In the genomic region with DNA sequence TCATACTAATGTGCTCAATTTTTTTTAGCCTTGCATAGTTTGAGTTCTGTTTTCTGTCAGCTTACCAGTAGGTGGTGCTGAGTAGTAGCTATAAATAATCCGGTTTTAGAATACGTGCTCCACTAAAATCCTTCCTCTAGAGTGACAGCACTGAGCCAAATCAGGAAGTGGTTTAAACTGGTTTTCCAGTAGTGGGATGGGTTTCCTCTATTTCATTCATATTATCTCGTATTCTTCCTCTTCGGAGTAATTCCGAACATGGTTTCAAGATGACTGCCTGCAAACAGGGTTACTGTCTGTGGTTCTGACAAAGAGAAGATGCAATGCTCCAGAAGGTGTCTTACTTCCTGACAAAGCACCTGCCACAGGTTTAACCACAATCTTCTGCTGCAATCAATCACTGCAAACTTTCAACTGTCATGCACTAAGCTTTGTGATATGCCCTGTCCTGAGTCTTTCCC, we compare ENCODE assay signal across 1 cellular context.
TF ChIP-seq lines count a peak whose summit lies in the region.

No MANE protein-coding gene starts in this region.

TF ChIP-seq in GM12878, 131 proteins besides CTCF, POLR2A, EP300 and RAD21 (continued from another document and continues in another):
- TF ChIP-seq, protein P1, sequence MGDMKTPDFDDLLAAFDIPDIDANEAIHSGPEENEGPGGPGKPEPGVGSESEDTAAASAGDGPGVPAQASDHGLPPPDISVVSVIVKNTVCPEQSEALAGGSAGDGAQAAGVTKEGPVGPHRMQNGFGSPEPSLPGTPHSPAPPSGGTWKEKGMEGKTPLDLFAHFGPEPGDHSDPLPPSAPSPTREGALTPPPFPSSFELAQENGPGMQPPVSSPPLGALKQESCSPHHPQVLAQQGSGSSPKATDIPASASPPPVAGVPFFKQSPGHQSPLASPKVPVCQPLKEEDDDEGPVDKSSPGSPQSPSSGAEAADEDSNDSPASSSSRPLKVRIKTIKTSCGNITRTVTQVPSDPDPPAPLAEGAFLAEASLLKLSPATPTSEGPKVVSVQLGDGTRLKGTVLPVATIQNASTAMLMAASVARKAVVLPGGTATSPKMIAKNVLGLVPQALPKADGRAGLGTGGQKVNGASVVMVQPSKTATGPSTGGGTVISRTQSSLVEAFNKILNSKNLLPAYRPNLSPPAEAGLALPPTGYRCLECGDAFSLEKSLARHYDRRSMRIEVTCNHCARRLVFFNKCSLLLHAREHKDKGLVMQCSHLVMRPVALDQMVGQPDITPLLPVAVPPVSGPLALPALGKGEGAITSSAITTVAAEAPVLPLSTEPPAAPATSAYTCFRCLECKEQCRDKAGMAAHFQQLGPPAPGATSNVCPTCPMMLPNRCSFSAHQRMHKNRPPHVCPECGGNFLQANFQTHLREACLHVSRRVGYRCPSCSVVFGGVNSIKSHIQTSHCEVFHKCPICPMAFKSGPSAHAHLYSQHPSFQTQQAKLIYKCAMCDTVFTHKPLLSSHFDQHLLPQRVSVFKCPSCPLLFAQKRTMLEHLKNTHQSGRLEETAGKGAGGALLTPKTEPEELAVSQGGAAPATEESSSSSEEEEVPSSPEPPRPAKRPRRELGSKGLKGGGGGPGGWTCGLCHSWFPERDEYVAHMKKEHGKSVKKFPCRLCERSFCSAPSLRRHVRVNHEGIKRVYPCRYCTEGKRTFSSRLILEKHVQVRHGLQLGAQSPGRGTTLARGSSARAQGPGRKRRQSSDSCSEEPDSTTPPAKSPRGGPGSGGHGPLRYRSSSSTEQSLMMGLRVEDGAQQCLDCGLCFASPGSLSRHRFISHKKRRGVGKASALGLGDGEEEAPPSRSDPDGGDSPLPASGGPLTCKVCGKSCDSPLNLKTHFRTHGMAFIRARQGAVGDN (IDR thresholded peaks at IDR 0.05), result no peak
- TF ChIP-seq RB1 (IDR thresholded peaks at IDR 0.05; ENCODE audit: borderline replicate concordance) (no peak), CBFB (IDR thresholded peaks at IDR 0.05; ENCODE audit: low read depth) (no peak), MYB (IDR thresholded peaks at IDR 0.05; ENCODE audit: borderline replicate concordance, low read depth, low read length) (no peak), SIN3A (IDR thresholded peaks at IDR 0.05; ENCODE audit: low read depth, low read length) (no peak), EZH2 (IDR thresholded peaks at IDR 0.05; ENCODE audit: borderline replicate concordance, control insufficient read depth, low read depth, low read length) (no peak), HDAC2 (IDR thresholded peaks at IDR 0.05) (no peak), KDM1A (IDR thresholded peaks at IDR 0.05; ENCODE audit: borderline replicate concordance) (no peak), CBX3 (IDR thresholded peaks at IDR 0.05; ENCODE audit: borderline replicate concordance, low read depth) (no peak), TCF12 (IDR thresholded peaks at IDR 0.05; ENCODE audit: low read depth, low read length) (0 out of 2 replicates have a peak, but pooled peaks have one; percentile 42), TCF7 (IDR thresholded peaks at IDR 0.05; ENCODE audit: borderline replicate concordance) (peak; percentile 27; the same call in 1 of the 2 replicates), BRCA1 (IDR thresholded peaks at IDR 0.05; ENCODE audit: low read depth, low read length) (no peak), EGR1 (IDR thresholded peaks at IDR 0.05; ENCODE audit: borderline replicate concordance in 1 of 2, low read depth in 2 of 2, low read length in 2 of 2) (no peak), GATAD2B (conservative IDR thresholded peaks at IDR 0.05; ENCODE audit: low read depth) (0 out of 2 replicates have a peak, but pooled peaks have one; percentile 59), ZNF384 (IDR thresholded peaks at IDR 0.05; ENCODE audit: borderline replicate concordance, low read depth, low read length) (no peak), POLR2AphosphoS5 (IDR thresholded peaks at IDR 0.05; ENCODE audit: low read length) (no peak), WRNIP1 (IDR thresholded peaks at IDR 0.05; ENCODE audit: borderline replicate concordance, low read depth, low read length) (no peak), NR2C2 (IDR thresholded peaks at IDR 0.05; ENCODE audit: borderline replicate concordance, control insufficient read depth, insufficient read length, low read depth) (no peak), PML (IDR thresholded peaks at IDR 0.05; ENCODE audit: low read length) (no peak), MEF2A (IDR thresholded peaks at IDR 0.05; ENCODE audit: insufficient read depth, low read depth, low read length) (0 out of 2 replicates have a peak, but pooled peaks have one; percentile 21), CHD4 (IDR thresholded peaks at IDR 0.05) (no peak), RBBP5 (conservative IDR thresholded peaks at IDR 0.05) (no peak), SRF (IDR thresholded peaks at IDR 0.05; ENCODE audit: low read depth in 2 of 2, low read length in 2 of 2) (no peak), BCL11A (IDR thresholded peaks at IDR 0.05; ENCODE audit: low read depth, low read length) (no peak), CREB1 (IDR thresholded peaks at IDR 0.05; ENCODE audit: low read depth) (no peak), SMC3 (IDR thresholded peaks at IDR 0.05; ENCODE audit: borderline replicate concordance, low read length) (no peak), HDAC6 (IDR thresholded peaks at IDR 0.05; ENCODE audit: unreplicated experiment) (no peak), EED (IDR thresholded peaks at IDR 0.05; ENCODE audit: low read depth) (peak; percentile 90), STAT1 (conservative IDR thresholded peaks at IDR 0.05) (no peak), ESRRA (IDR thresholded peaks at IDR 0.05; ENCODE audit: low read length) (no peak), IRF4 (IDR thresholded peaks at IDR 0.05; ENCODE audit: low read depth, low read length) (no peak), SMARCA5 (IDR thresholded peaks at IDR 0.05) (0 out of 2 replicates have a peak, but pooled peaks have one; percentile 39), HCFC1 (IDR thresholded peaks at IDR 0.05; ENCODE audit: low read length) (no peak), GABPA (IDR thresholded peaks at IDR 0.05; ENCODE audit: low read depth) (peak; percentile 52; the same call in 1 of the 2 replicates), YBX1 (IDR thresholded peaks at IDR 0.05) (no peak), SMAD5 (IDR thresholded peaks at IDR 0.05; ENCODE audit: low read depth) (no peak)
- TF ChIP-seq, protein P2, sequence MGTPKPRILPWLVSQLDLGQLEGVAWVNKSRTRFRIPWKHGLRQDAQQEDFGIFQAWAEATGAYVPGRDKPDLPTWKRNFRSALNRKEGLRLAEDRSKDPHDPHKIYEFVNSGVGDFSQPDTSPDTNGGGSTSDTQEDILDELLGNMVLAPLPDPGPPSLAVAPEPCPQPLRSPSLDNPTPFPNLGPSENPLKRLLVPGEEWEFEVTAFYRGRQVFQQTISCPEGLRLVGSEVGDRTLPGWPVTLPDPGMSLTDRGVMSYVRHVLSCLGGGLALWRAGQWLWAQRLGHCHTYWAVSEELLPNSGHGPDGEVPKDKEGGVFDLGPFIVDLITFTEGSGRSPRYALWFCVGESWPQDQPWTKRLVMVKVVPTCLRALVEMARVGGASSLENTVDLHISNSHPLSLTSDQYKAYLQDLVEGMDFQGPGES (IDR thresholded peaks at IDR 0.05), result no peak
- TF ChIP-seq, protein P3, sequence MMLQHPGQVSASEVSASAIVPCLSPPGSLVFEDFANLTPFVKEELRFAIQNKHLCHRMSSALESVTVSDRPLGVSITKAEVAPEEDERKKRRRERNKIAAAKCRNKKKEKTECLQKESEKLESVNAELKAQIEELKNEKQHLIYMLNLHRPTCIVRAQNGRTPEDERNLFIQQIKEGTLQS (IDR thresholded peaks at IDR 0.05; ENCODE audit: borderline replicate concordance, extremely low read depth, low read depth, low read length), result no peak
- TF ChIP-seq, protein P4, sequence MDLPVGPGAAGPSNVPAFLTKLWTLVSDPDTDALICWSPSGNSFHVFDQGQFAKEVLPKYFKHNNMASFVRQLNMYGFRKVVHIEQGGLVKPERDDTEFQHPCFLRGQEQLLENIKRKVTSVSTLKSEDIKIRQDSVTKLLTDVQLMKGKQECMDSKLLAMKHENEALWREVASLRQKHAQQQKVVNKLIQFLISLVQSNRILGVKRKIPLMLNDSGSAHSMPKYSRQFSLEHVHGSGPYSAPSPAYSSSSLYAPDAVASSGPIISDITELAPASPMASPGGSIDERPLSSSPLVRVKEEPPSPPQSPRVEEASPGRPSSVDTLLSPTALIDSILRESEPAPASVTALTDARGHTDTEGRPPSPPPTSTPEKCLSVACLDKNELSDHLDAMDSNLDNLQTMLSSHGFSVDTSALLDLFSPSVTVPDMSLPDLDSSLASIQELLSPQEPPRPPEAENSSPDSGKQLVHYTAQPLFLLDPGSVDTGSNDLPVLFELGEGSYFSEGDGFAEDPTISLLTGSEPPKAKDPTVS (IDR thresholded peaks at IDR 0.05; ENCODE audit: low read depth, low read length), result no peak
- TF ChIP-seq, protein P5, sequence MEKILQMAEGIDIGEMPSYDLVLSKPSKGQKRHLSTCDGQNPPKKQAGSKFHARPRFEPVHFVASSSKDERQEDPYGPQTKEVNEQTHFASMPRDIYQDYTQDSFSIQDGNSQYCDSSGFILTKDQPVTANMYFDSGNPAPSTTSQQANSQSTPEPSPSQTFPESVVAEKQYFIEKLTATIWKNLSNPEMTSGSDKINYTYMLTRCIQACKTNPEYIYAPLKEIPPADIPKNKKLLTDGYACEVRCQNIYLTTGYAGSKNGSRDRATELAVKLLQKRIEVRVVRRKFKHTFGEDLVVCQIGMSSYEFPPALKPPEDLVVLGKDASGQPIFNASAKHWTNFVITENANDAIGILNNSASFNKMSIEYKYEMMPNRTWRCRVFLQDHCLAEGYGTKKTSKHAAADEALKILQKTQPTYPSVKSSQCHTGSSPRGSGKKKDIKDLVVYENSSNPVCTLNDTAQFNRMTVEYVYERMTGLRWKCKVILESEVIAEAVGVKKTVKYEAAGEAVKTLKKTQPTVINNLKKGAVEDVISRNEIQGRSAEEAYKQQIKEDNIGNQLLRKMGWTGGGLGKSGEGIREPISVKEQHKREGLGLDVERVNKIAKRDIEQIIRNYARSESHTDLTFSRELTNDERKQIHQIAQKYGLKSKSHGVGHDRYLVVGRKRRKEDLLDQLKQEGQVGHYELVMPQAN (conservative IDR thresholded peaks at IDR 0.05), result no peak
- TF ChIP-seq, protein P6, sequence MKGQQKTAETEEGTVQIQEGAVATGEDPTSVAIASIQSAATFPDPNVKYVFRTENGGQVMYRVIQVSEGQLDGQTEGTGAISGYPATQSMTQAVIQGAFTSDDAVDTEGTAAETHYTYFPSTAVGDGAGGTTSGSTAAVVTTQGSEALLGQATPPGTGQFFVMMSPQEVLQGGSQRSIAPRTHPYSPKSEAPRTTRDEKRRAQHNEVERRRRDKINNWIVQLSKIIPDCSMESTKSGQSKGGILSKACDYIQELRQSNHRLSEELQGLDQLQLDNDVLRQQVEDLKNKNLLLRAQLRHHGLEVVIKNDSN (IDR thresholded peaks at IDR 0.05; ENCODE audit: borderline replicate concordance, extremely low read length, insufficient read depth, low read depth, low read length), result no peak
- TF ChIP-seq, protein P7, sequence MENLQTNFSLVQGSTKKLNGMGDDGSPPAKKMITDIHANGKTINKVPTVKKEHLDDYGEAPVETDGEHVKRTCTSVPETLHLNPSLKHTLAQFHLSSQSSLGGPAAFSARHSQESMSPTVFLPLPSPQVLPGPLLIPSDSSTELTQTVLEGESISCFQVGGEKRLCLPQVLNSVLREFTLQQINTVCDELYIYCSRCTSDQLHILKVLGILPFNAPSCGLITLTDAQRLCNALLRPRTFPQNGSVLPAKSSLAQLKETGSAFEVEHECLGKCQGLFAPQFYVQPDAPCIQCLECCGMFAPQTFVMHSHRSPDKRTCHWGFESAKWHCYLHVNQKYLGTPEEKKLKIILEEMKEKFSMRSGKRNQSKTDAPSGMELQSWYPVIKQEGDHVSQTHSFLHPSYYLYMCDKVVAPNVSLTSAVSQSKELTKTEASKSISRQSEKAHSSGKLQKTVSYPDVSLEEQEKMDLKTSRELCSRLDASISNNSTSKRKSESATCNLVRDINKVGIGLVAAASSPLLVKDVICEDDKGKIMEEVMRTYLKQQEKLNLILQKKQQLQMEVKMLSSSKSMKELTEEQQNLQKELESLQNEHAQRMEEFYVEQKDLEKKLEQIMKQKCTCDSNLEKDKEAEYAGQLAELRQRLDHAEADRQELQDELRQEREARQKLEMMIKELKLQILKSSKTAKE (IDR thresholded peaks at IDR 0.05; ENCODE audit: low read depth, poor library complexity, severe bottlenecking), result no peak
- TF ChIP-seq, protein P8, sequence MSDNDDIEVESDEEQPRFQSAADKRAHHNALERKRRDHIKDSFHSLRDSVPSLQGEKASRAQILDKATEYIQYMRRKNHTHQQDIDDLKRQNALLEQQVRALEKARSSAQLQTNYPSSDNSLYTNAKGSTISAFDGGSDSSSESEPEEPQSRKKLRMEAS (IDR thresholded peaks at IDR 0.05; ENCODE audit: low read depth, low read length), result no peak
- TF ChIP-seq, protein P9, sequence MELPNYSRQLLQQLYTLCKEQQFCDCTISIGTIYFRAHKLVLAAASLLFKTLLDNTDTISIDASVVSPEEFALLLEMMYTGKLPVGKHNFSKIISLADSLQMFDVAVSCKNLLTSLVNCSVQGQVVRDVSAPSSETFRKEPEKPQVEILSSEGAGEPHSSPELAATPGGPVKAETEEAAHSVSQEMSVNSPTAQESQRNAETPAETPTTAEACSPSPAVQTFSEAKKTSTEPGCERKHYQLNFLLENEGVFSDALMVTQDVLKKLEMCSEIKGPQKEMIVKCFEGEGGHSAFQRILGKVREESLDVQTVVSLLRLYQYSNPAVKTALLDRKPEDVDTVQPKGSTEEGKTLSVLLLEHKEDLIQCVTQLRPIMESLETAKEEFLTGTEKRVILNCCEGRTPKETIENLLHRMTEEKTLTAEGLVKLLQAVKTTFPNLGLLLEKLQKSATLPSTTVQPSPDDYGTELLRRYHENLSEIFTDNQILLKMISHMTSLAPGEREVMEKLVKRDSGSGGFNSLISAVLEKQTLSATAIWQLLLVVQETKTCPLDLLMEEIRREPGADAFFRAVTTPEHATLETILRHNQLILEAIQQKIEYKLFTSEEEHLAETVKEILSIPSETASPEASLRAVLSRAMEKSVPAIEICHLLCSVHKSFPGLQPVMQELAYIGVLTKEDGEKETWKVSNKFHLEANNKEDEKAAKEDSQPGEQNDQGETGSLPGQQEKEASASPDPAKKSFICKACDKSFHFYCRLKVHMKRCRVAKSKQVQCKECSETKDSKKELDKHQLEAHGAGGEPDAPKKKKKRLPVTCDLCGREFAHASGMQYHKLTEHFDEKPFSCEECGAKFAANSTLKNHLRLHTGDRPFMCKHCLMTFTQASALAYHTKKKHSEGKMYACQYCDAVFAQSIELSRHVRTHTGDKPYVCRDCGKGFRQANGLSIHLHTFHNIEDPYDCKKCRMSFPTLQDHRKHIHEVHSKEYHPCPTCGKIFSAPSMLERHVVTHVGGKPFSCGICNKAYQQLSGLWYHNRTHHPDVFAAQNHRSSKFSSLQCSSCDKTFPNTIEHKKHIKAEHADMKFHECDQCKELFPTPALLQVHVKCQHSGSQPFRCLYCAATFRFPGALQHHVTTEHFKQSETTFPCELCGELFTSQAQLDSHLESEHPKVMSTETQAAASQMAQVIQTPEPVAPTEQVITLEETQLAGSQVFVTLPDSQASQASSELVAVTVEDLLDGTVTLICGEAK (IDR thresholded peaks at IDR 0.05; ENCODE audit: borderline replicate concordance), result no peak; the same call in 1 of the 2 replicates
